Comparison of ENCODE assay signal across 1 cellular context in genomic region chr1:89904219-89904980, GRCh38.
TF ChIP-seq lines count a peak whose summit lies in the region.

No MANE protein-coding gene starts in this region.

TF ChIP-seq in K562, 482 proteins besides CTCF, POLR2A, EP300 and RAD21 (continued from another document):
- TF ChIP-seq BRF2 (IDR thresholded peaks at IDR 0.05; ENCODE audit: borderline replicate concordance, insufficient read depth, insufficient read length) (no peak), TAF9B (IDR thresholded peaks at IDR 0.05; ENCODE audit: partially characterized antibody) (no peak), ZNF24 (IDR thresholded peaks at IDR 0.05) (no peak)
TF ChIP-seq in K562: peak in this region for 25.
